10 cellular contexts compared by ENCODE assay signal in genomic region chr16:23734341-23734893, GRCh38. TPM values are rescaled to one million over a fixed set of nuclear protein-coding genes. Genes with fewer than 3 reads are reported as not detected.
"Had no signal": no experiment of that assay in that cellular context is flagged by ENCODE, and none has a peak within 500 bp of the region (broad histone marks: within the 10 kb centered on the region; RNA-seq: fewer than 3 reads in every experiment).

No MANE protein-coding gene starts in this region.

RNA-seq across cellular contexts. Expression of gene CHP2, which starts 20.4 kb away (rescaled TPM):
- total RNA-seq: activated CD4-positive, alpha-beta memory T cell treated with anti-CD3 and anti-CD28 coated beads, Interleukin-2, amount 10 ng/mL, durations not matched to agents 7 days and 5 days; activated CD8-positive, alpha-beta memory T cell treated with anti-CD3 and anti-CD28 coated beads, Interleukin-2, amount 10 ng/mL, durations not matched to agents 7 days and 5 days; LHCN-M2; M059J; NCI-H460; OCI-LY7; PC-9; Right ventricle myocardium superior; T-helper 1 cell treated with Interleukin-12 subunit alpha and Interleukin-12 subunit beta and Interleukin-4 antibody, amounts not matched to agents 30 ng/mL and 1 ng/mL, for 36 hours; T-helper 2 cell treated with Interferon-gamma antibody and Interleukin-4, amounts not matched to agents 100 ng/mL and 5 ng/mL, for 36 hours had no signal

RNA-seq across cellular contexts. Expression of gene ERN2, which starts 21.4 kb away (rescaled TPM):
- total RNA-seq: activated CD4-positive, alpha-beta memory T cell treated with anti-CD3 and anti-CD28 coated beads, Interleukin-2, amount 10 ng/mL, durations not matched to agents 7 days and 5 days; activated CD8-positive, alpha-beta memory T cell treated with anti-CD3 and anti-CD28 coated beads, Interleukin-2, amount 10 ng/mL, durations not matched to agents 7 days and 5 days; LHCN-M2; M059J; NCI-H460; Right ventricle myocardium superior; T-helper 1 cell treated with Interleukin-12 subunit alpha and Interleukin-12 subunit beta and Interleukin-4 antibody, amounts not matched to agents 30 ng/mL and 1 ng/mL, for 36 hours; T-helper 2 cell treated with Interferon-gamma antibody and Interleukin-4, amounts not matched to agents 100 ng/mL and 5 ng/mL, for 36 hours had no signal
